Comparison of ENCODE assay signal across 27 cellular contexts in genomic region chr16:8990445-8990844, GRCh38.
"Had no signal": no experiment of that assay in that cellular context is flagged by ENCODE, and none has a peak within 500 bp of the region (broad histone marks: within the 10 kb centered on the region; RNA-seq: fewer than 3 reads in every experiment).

No MANE protein-coding gene starts in this region.

- H3K4me1 ChIP-seq: gastrocnemius medialis, left lung, neural progenitor cell, prostate gland, tibial nerve, upper lobe of left lung had no signal

- H3K36me3 Mint-ChIP-seq: naive thymus-derived CD4-positive, alpha-beta T cell; stimulated activated memory B cell treated with anti-CD40 and anti-IgM and Interleukin-4, amounts not matched to agents 10 μg/mL and 1 μg/mL and 100 μg/mL, for 72 hours had no signal

- FAIRE-seq: kidney, urothelium cell line had no signal

- H3K9me3 Mint-ChIP-seq: naive thymus-derived CD4-positive, alpha-beta T cell; nephron; neural progenitor cell; stimulated activated memory B cell treated with anti-CD40 and anti-IgM and Interleukin-4, amounts not matched to agents 10 μg/mL and 1 μg/mL and 100 μg/mL, for 72 hours; stimulated activated naive CD8-positive, alpha-beta T cell treated with anti-CD3 and anti-CD28 coated beads, Interleukin-15, Interleukin-2, amounts not matched to agents 100 ng/mL and 50 ng/mL, for 24 hours had no signal

- DNase-seq: dermis blood vessel endothelial cell; effector memory CD4-positive, alpha-beta T cell; foreskin fibroblast; gastrocnemius medialis; head of caudate nucleus; kidney; left lung; mesendoderm; midbrain; naive thymus-derived CD4-positive, alpha-beta T cell; nucleus accumbens; right cardiac atrium; spleen; stimulated activated CD4-positive, alpha-beta T cell treated with anti-CD3 and anti-CD28 coated beads, Interleukin-4, amount 100 ng/mL, for 4 hours; upper lobe of left lung had no signal

- H3K27me3 ChIP-seq: gastrocnemius medialis, left lung, neural progenitor cell, upper lobe of left lung had no signal

- ATAC-seq: esophagus mucosa; gastrocnemius medialis; left lung; naive thymus-derived CD4-positive, alpha-beta T cell; right cardiac atrium; stimulated activated memory B cell treated with anti-CD40 and anti-IgM and Interleukin-4, amounts not matched to agents 10 μg/mL and 1 μg/mL and 100 μg/mL, for 72 hours had no signal

- H3K27ac ChIP-seq: coronary artery, epithelial cell of prostate, gastrocnemius medialis, left lung, neural progenitor cell, prostate gland, skin epidermis, spleen, thoracic aorta, tibial nerve, upper lobe of left lung had no signal

- H3K4me3 Mint-ChIP-seq: naive thymus-derived CD4-positive, alpha-beta T cell; nephron; neural progenitor cell; stimulated activated memory B cell treated with anti-CD40 and anti-IgM and Interleukin-4, amounts not matched to agents 10 μg/mL and 1 μg/mL and 100 μg/mL, for 72 hours; stimulated activated naive CD8-positive, alpha-beta T cell treated with anti-CD3 and anti-CD28 coated beads, Interleukin-15, Interleukin-2, amounts not matched to agents 100 ng/mL and 50 ng/mL, for 24 hours had no signal

- H3K4me3 ChIP-seq: coronary artery, gastrocnemius medialis, left lung, neural progenitor cell, prostate gland, skin epidermis, spleen, thoracic aorta, tibial nerve, upper lobe of left lung had no signal

- H3K9me3 ChIP-seq: gastrocnemius medialis, left lung, prostate gland, spleen, thoracic aorta, tibial nerve, upper lobe of left lung had no signal

- H3K27me3 Mint-ChIP-seq: stimulated activated memory B cell treated with anti-CD40 and anti-IgM and Interleukin-4, amounts not matched to agents 10 μg/mL and 1 μg/mL and 100 μg/mL, for 72 hours; stimulated activated naive CD8-positive, alpha-beta T cell treated with anti-CD3 and anti-CD28 coated beads, Interleukin-15, Interleukin-2, amounts not matched to agents 100 ng/mL and 50 ng/mL, for 24 hours had no signal

- H3K4me2 ChIP-seq: neural progenitor cell had no signal

- H3K27ac Mint-ChIP-seq: naive thymus-derived CD4-positive, alpha-beta T cell; nephron; neural progenitor cell; stimulated activated memory B cell treated with anti-CD40 and anti-IgM and Interleukin-4, amounts not matched to agents 10 μg/mL and 1 μg/mL and 100 μg/mL, for 72 hours; stimulated activated naive CD8-positive, alpha-beta T cell treated with anti-CD3 and anti-CD28 coated beads, Interleukin-15, Interleukin-2, amounts not matched to agents 100 ng/mL and 50 ng/mL, for 24 hours had no signal

- H3K4me1 Mint-ChIP-seq: nephron; stimulated activated memory B cell treated with anti-CD40 and anti-IgM and Interleukin-4, amounts not matched to agents 10 μg/mL and 1 μg/mL and 100 μg/mL, for 72 hours had no signal

- H3K36me3 ChIP-seq: gastrocnemius medialis, left lung, neural progenitor cell, prostate gland, spleen, thoracic aorta, tibial nerve, upper lobe of left lung had no signal

- H2AFZ ChIP-seq: neural progenitor cell had no signal

- H3K9ac ChIP-seq: neural progenitor cell had no signal
